Comparison of ENCODE assay signal across 21 cellular contexts in the genomic region with DNA sequence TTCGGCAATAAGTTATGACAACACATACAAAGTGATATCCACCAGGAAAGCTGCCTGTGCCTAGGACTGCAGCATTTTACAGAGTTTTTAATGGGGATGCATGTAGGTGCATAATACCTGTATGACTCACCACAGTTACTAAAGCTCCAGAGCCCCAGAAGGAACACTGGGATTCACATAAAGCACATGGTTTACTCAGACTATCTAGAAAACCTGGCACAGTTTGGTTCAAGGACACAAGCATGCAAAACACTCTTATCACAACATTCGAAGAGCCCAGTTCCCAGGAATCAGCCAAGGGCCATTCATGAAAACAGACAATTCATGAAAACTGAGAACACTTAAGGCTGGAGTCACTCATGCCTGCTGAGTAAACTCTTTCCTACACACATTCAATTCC.
A peak's percentile ranks its signal among the peaks of the same experiment; 100 is the strongest.
DNase-seq lines count a peak whose midpoint lies in the region; ATAC-seq and TF ChIP-seq lines count a peak whose summit lies in the region.
"Had no signal": no experiment of that assay in that cellular context is flagged by ENCODE, and none has a peak within 500 bp of the region (broad histone marks: within the 10 kb centered on the region; RNA-seq: fewer than 3 reads in every experiment).

No MANE protein-coding gene starts in this region.

- no peaks in the 10 kb centered on the region for H3K4me1 Mint-ChIP-seq in mesothelial cell of epicardium

- DNase-seq in NCI-H510A treated with DMSO at 0.1 percent for 48 hours (lab: John Stamatoyannopoulos, UW) (peak; percentile 32), NCI-H510A (lab: John Stamatoyannopoulos, UW) (no peak), RWPE2 (ENCODE audit: low spot score) (no peak), KBM-7 (no peak), mesothelial cell of epicardium (ENCODE audit: low spot score in 2 of 2, unreplicated experiment in 2 of 2) (no peak), SW480 (ENCODE audit: low spot score) (no peak)
- DNase-seq: 8988T; activated gamma-delta T cell; CD8-positive, alpha-beta T cell; GF-D8; hippocampal formation; Kasumi-1; NCI-H1092; NCI-H2081; nucleus accumbens; stimulated activated CD4-positive, alpha-beta T cell treated with anti-CD3 and anti-CD28 coated beads, Interleukin-4, amount 100 ng/mL, for 1 hour; stimulated activated naive CD4-positive, alpha-beta T cell; T-helper 9 cell had no signal

- no peak overlapping the region for H3K27ac ChIP-seq in RWPE2 (ENCODE audit: poor library complexity, severe bottlenecking)
- peak overlapping the region; percentile 6 for H3K27ac ChIP-seq in subcutaneous abdominal adipose tissue (ENCODE audit: low read depth, low read length)
- H3K27ac ChIP-seq: tibial nerve had no signal

- no peak overlapping the region for H3K4me3 Mint-ChIP-seq in mesothelial cell of epicardium
- H3K4me3 Mint-ChIP-seq: CD8-positive, alpha-beta T cell had no signal

- no peaks in the 10 kb centered on the region for H3K9me3 Mint-ChIP-seq in mesothelial cell of epicardium

- H3K9me3 ChIP-seq in RWPE2 (ENCODE audit: severe bottlenecking) (no peaks in the 10 kb centered on the region), subcutaneous abdominal adipose tissue (ENCODE audit: control insufficient read depth in 5 of 5, low read length in 5 of 5) (peaks cover 0 to 4% (median 0%) of the 10 kb centered on the region in 5 donors)
- H3K9me3 ChIP-seq: tibial nerve had no signal

- H3K4me1 ChIP-seq in RWPE2 (ENCODE audit: insufficient read depth, poor library complexity, severe bottlenecking): no peaks in the 10 kb centered on the region
- H3K4me1 ChIP-seq in subcutaneous abdominal adipose tissue (ENCODE audit: control insufficient read depth in 5 of 5, insufficient read depth in 5 of 5, low read length in 5 of 5): peaks cover 0 to 11% (median 0%) of the 10 kb centered on the region in 5 donors
- H3K4me1 ChIP-seq: tibial nerve had no signal

- H3K27ac Mint-ChIP-seq in mesothelial cell of epicardium: no peak overlapping the region
- H3K27ac Mint-ChIP-seq: CD8-positive, alpha-beta T cell had no signal

- H3K9ac ChIP-seq in subcutaneous abdominal adipose tissue (ENCODE audit: low read length in 5 of 5): no peak overlapping the region

- in situ Hi-C loops in KBM-7 (cut with MboI; ENCODE audit: low pct_unique_long_range_greater_than_20kb, low sequenced_read_pairs): no loop called here

- ATAC-seq in RWPE2 (ENCODE audit: low read depth) (peak; percentile 90), esophagus mucosa (peak; percentile 57)
- ATAC-seq: CD8-positive, alpha-beta T cell had no signal

- H3K27me3 ChIP-seq in RWPE2 (ENCODE audit: insufficient read depth, poor library complexity, severe bottlenecking) (no peaks in the 10 kb centered on the region), subcutaneous abdominal adipose tissue (ENCODE audit: control insufficient read depth in 5 of 5, insufficient read depth in 4 of 5, low read length in 5 of 5) (no peaks in the 10 kb centered on the region)
- H3K27me3 ChIP-seq: tibial nerve had no signal

- H3K4me3 ChIP-seq in RWPE2 (ENCODE audit: severe bottlenecking) (no peak overlapping the region), subcutaneous abdominal adipose tissue (ENCODE audit: low read depth in 1 of 5, low read length in 5 of 5) (no peak overlapping the region)
- H3K4me3 ChIP-seq: tibial nerve had no signal

- H3K36me3 ChIP-seq in RWPE2 (ENCODE audit: low read depth) (no peaks in the 10 kb centered on the region), subcutaneous abdominal adipose tissue (ENCODE audit: control insufficient read depth in 5 of 5, insufficient read depth in 5 of 5, low read length in 5 of 5) (no peaks in the 10 kb centered on the region)
- H3K36me3 ChIP-seq: tibial nerve had no signal

- TF ChIP-seq CTCF in RWPE2 (IDR thresholded peaks at IDR 0.05; ENCODE audit: poor library complexity, severe bottlenecking): no peak
- TF ChIP-seq CTCF in mesothelial cell of epicardium (IDR thresholded peaks at IDR 0.05; ENCODE audit: unreplicated experiment): no peak

- no peaks in the 10 kb centered on the region for H3K27me3 Mint-ChIP-seq in mesothelial cell of epicardium (ENCODE audit: low read depth)

- H3K36me3 Mint-ChIP-seq in mesothelial cell of epicardium: no peaks in the 10 kb centered on the region
- H3K36me3 Mint-ChIP-seq: CD8-positive, alpha-beta T cell had no signal
